9 cellular contexts compared by ENCODE assay signal in the genomic region with DNA sequence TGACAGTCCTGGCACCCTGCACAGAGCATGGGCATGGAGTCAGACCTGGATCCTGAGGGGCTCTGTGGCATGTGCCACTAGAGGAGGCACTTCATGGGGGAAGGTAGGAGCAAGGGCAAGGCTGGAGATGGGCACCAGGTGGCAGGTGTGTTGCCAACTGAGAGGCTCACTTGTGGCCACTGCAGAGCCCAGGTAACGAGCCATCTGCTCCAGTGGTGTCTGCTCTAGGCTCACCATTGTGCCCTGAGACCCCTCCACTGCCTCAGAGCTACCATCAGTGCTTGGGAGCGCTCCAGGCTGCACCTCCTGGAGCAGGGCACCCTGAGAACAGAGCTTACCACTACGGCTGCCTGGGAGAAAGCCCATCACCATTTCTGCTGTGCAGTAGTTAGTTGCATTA. TPM values are rescaled to one million over a fixed set of nuclear protein-coding genes. Genes with fewer than 3 reads are reported as not detected.
A peak's percentile ranks its signal among the peaks of the same experiment; 100 is the strongest.
DNase-seq lines count a peak whose midpoint lies in the region; ATAC-seq and TF ChIP-seq lines count a peak whose summit lies in the region.
"Had no signal": no experiment of that assay in that cellular context is flagged by ENCODE, and none has a peak within 500 bp of the region (broad histone marks: within the 10 kb centered on the region; RNA-seq: fewer than 3 reads in every experiment).

No MANE protein-coding gene starts in this region.

- DNase-seq in COR-L47 (lab: John Stamatoyannopoulos, UW) (peak; percentile 58), nephron progenitor cell (no peak), UCSD-AML1 (lab: John Stamatoyannopoulos, UW; ENCODE audit: unreplicated experiment) (no peak), kidney glomerular epithelial cell (lab: John Stamatoyannopoulos, UW) (no peak), NCI-H82 treated with DMSO at 0.1 percent for 48 hours (lab: John Stamatoyannopoulos, UW; ENCODE audit: unreplicated experiment) (no peak)

- H3K9me3 Mint-ChIP-seq in brain (no peaks in the 10 kb centered on the region), nephron progenitor cell (no peaks in the 10 kb centered on the region)

- H3K4me2 ChIP-seq in Loucy (ENCODE audit: low read depth, low read length, poor library complexity, severe bottlenecking): peak overlapping the region; percentile 68

- H4K20me1 ChIP-seq in Loucy (ENCODE audit: insufficient read depth, low read length, poor library complexity, severe bottlenecking): peaks cover 25% of the 10 kb centered on the region

- H3K4me1 Mint-ChIP-seq in brain: peaks cover 27% of the 10 kb centered on the region
- H3K4me1 Mint-ChIP-seq in nephron progenitor cell: peaks cover 11% of the 10 kb centered on the region

- no peaks in the 10 kb centered on the region for H3K9me2 ChIP-seq in Loucy (replicated peaks; ENCODE audit: low read depth, low read length)

- no peaks in the 10 kb centered on the region for H3K27me3 ChIP-seq in Loucy (ENCODE audit: insufficient read depth, low read length, poor library complexity, severe bottlenecking)

- H3K27ac Mint-ChIP-seq in brain: peak overlapping the region in 4 of 5 experiments; percentile 63 to 91 (median 78)
- H3K27ac Mint-ChIP-seq in nephron progenitor cell: no peak overlapping the region

- no peaks in the 10 kb centered on the region for H3K27me3 Mint-ChIP-seq in brain
- peaks cover 13% of the 10 kb centered on the region for H3K27me3 Mint-ChIP-seq in nephron progenitor cell (ENCODE audit: low read depth, poor library complexity)

- no peak overlapping the region for H2AFZ ChIP-seq in Loucy (ENCODE audit: low read length)

- 0 out of 2 replicates have a peak, but pooled peaks cover 2% of the 10 kb centered on the region for H3F3A ChIP-seq in Loucy (ENCODE audit: low read depth)

- ATAC-seq in HG03097 (IDR thresholded peaks at IDR 0.05; ENCODE audit: low FRiP score, unreplicated experiment): no peak

- TF ChIP-seq CTCF in Loucy (conservative IDR thresholded peaks at IDR 0.05; ENCODE audit: low read length) (peak; percentile 40; the same call in 1 of the 2 replicates), brain (conservative IDR thresholded peaks at IDR 0.05) (no peak), nephron progenitor cell (IDR thresholded peaks at IDR 0.05) (no peak)

- H3K4me3 Mint-ChIP-seq in brain (peak overlapping the region; percentile 41 to 80 (median 74)), nephron progenitor cell (peak overlapping the region; percentile 73)

- peaks cover 30% of the 10 kb centered on the region; the same call in 1 of the 2 replicates for H3K79me2 ChIP-seq in Loucy (ENCODE audit: insufficient read depth, low read length)

- peaks cover 13% of the 10 kb centered on the region for H3K36me3 Mint-ChIP-seq in brain
- peaks cover 22% of the 10 kb centered on the region for H3K36me3 Mint-ChIP-seq in nephron progenitor cell (ENCODE audit: low read depth)

- H3K36me3 ChIP-seq in Loucy (ENCODE audit: insufficient read depth, low read length): peaks cover 35% of the 10 kb centered on the region; the same call in 1 of the 2 replicates

- peak overlapping the region; percentile 76 for H3K9ac ChIP-seq in Loucy (ENCODE audit: low read depth, low read length, poor library complexity, severe bottlenecking)

- H3K4me3 ChIP-seq in Loucy (ENCODE audit: low read length, poor library complexity, severe bottlenecking): peak overlapping the region; percentile 77

- no peaks in the 10 kb centered on the region for H3K9me3 ChIP-seq in Loucy (ENCODE audit: insufficient read depth, low read depth, low read length)

- peaks cover 19% of the 10 kb centered on the region for H3K4me1 ChIP-seq in Loucy (ENCODE audit: insufficient read depth, low read length, poor library complexity, severe bottlenecking)

RNA-seq across cellular contexts. Expression of a gene that starts 1.3 kb away (rescaled TPM):
- 33.7 TPM for polyA plus RNA-seq in brain (ENCODE audit: insufficient read depth, low read depth, low replicate concordance)

RNA-seq across cellular contexts. Expression of a gene that starts 13.3 kb away (rescaled TPM):
- polyA plus RNA-seq in brain (ENCODE audit: insufficient read depth, low read depth, low replicate concordance): 31.3 TPM

RNA-seq across cellular contexts. Expression of a gene that starts 14.4 kb away (rescaled TPM):
- polyA plus RNA-seq in brain (ENCODE audit: insufficient read depth, low read depth, low replicate concordance): 197 TPM

RNA-seq across cellular contexts. Expression of a gene that starts 20.5 kb away (rescaled TPM):
- polyA plus RNA-seq in brain (ENCODE audit: insufficient read depth, low read depth, low replicate concordance): 1.6 TPM
- polyA plus RNA-seq: liver had no signal

RNA-seq across cellular contexts. Expression of a gene that starts 50.3 kb away (rescaled TPM):
- polyA plus RNA-seq in brain (ENCODE audit: insufficient read depth, low read depth, low replicate concordance): 18.9 TPM
